Comparison of ENCODE assay signal across 20 cellular contexts in the genomic region with DNA sequence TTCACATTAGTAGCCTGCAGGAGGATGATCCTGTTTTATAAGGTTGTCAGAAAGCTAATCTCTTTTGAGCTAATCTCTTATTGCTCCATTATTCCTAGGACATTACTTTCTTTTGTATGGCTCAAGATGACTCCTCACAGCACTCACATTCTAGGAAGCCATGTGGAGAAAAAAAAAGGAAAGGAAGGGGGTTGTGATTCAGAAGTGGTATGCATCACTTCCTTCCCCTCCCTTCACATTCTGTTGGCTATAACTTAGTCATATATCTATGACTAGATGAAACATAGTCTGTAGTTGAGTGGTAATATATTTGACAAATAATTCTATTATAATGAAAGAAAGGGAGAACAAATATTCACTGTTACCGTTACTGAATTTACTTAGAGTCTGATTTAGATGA.
DNase-seq lines count a peak whose midpoint lies in the region; ATAC-seq, FAIRE-seq and TF ChIP-seq lines count a peak whose summit lies in the region.
"Had no signal": no experiment of that assay in that cellular context is flagged by ENCODE, and none has a peak within 500 bp of the region (broad histone marks: within the 10 kb centered on the region; RNA-seq: fewer than 3 reads in every experiment).

No MANE protein-coding gene starts in this region.

- no peaks in the 10 kb centered on the region for H3K27me3 ChIP-seq in breast epithelium
- no peaks in the 10 kb centered on the region for H3K27me3 ChIP-seq in SJSA1 (replicated peaks)
- H3K27me3 ChIP-seq: ovary, upper lobe of right lung had no signal

- ATAC-seq in GM21529 (IDR thresholded peaks at IDR 0.05; ENCODE audit: unreplicated experiment) = no peak
- no peak for ATAC-seq in activated CD8-positive, alpha-beta T cell treated with anti-CD3 and anti-CD28 coated beads for 36 hours
- ATAC-seq: activated T-cell treated with anti-CD3 and anti-CD28 coated beads, Interleukin-2, amount 50 U/mL, for 4 hours; effector memory CD8-positive, alpha-beta T cell; HCT116; upper lobe of right lung had no signal

- no peak overlapping the region for H3K27ac ChIP-seq in breast epithelium
- peak overlapping the region; percentile 28 for H3K27ac ChIP-seq in SJSA1
- H3K27ac ChIP-seq: ovary, upper lobe of right lung had no signal

- no peak for FAIRE-seq in urothelium cell line (lab: Jason Lieb, UNC)
- FAIRE-seq: A204.1, GM12892 had no signal

- peak; percentile 67 for DNase-seq in MCF 10A (ENCODE audit: unreplicated experiment)
- DNase-seq in breast epithelium (ENCODE audit: low spot score in 2 of 2) = no peak
- peak in 1 of 2 experiments; percentile 56 for DNase-seq in SJSA1 (ENCODE audit: low read depth in 1 of 2, low spot score in 2 of 2)
- DNase-seq in fibroblast of pulmonary artery (ENCODE audit: low read depth) = peak; percentile 77
- DNase-seq in urothelium cell line (ENCODE audit: low spot score) = peak; percentile 14
- no peak for DNase-seq in activated CD8-positive, alpha-beta T cell treated with anti-CD3 and anti-CD28 coated beads for 36 hours
- no peak for DNase-seq in HK-2 (ENCODE audit: unreplicated experiment)
- DNase-seq: activated CD4-positive, CD25-positive, alpha-beta regulatory T cell; activated T-cell treated with anti-CD3 and anti-CD28 coated beads, Interleukin-2, amount 50 U/mL, for 4 hours; anterior cingulate cortex; effector memory CD8-positive, alpha-beta T cell; hypothalamus; mesendoderm; NCI-H69; ovary; upper lobe of right lung had no signal

- H3K4me1 ChIP-seq in breast epithelium = no peaks in the 10 kb centered on the region
- H3K4me1 ChIP-seq in SJSA1 (replicated peaks) = peaks cover 4% of the 10 kb centered on the region; the same call in 1 of the 2 replicates
- H3K4me1 ChIP-seq: upper lobe of right lung had no signal

- no TSS peak for BruUV-seq in MCF 10A (replicated peaks; lab: Mats Ljungman, UMichigan)

- peaks cover 15% of the 10 kb centered on the region for H3K9me3 Mint-ChIP-seq in MCF 10A (ENCODE audit: unreplicated experiment)
- H3K9me3 Mint-ChIP-seq in activated CD8-positive, alpha-beta T cell treated with anti-CD3 and anti-CD28 coated beads for 36 hours = peaks cover 7% of the 10 kb centered on the region

- peaks cover 19% of the 10 kb centered on the region for H3K4me1 Mint-ChIP-seq in MCF 10A (ENCODE audit: insufficient read depth, unreplicated experiment)
- no peaks in the 10 kb centered on the region for H3K4me1 Mint-ChIP-seq in activated CD8-positive, alpha-beta T cell treated with anti-CD3 and anti-CD28 coated beads for 36 hours (ENCODE audit: low read depth)

- intact Hi-C loops in MCF 10A (cut with micrococcal nuclease) = no loop called here
- intact Hi-C loops in breast epithelium (cut with DNase I; ENCODE audit: low total_unique reads) = no loop called here
- intact Hi-C loops in activated CD8-positive, alpha-beta T cell treated with anti-CD3 and anti-CD28 coated beads for 36 hours (cut with micrococcal nuclease) = no loop called here

- no peak overlapping the region for H3K4me3 ChIP-seq in breast epithelium
- no peak overlapping the region for H3K4me3 ChIP-seq in SJSA1
- H3K4me3 ChIP-seq in fibroblast of pulmonary artery (replicated peaks; ENCODE audit: low read depth, low read length) = no peak overlapping the region
- H3K4me3 ChIP-seq: ovary, upper lobe of right lung had no signal

- no peak overlapping the region for H3K4me3 Mint-ChIP-seq in MCF 10A (ENCODE audit: unreplicated experiment)
- no peak overlapping the region for H3K4me3 Mint-ChIP-seq in activated CD8-positive, alpha-beta T cell treated with anti-CD3 and anti-CD28 coated beads for 36 hours
- H3K4me3 Mint-ChIP-seq: activated T-cell treated with anti-CD3 and anti-CD28 coated beads, Interleukin-2, amount 50 U/mL, for 4 hours; effector memory CD8-positive, alpha-beta T cell had no signal

- no peak overlapping the region for H3K27ac Mint-ChIP-seq in MCF 10A (ENCODE audit: low read depth, unreplicated experiment)
- no peak overlapping the region for H3K27ac Mint-ChIP-seq in activated CD8-positive, alpha-beta T cell treated with anti-CD3 and anti-CD28 coated beads for 36 hours
- H3K27ac Mint-ChIP-seq: effector memory CD8-positive, alpha-beta T cell had no signal

- CTCF ChIA-PET in MCF 10A (lab: Yijun Ruan, JAX) = no interaction called here
- CTCF ChIA-PET in activated CD8-positive, alpha-beta T cell treated with anti-CD3 and anti-CD28 coated beads for 36 hours (lab: Charles Lee) = no interaction called here

- no peaks in the 10 kb centered on the region for H3K27me3 Mint-ChIP-seq in MCF 10A (ENCODE audit: insufficient read depth, unreplicated experiment)
- no peaks in the 10 kb centered on the region for H3K27me3 Mint-ChIP-seq in activated CD8-positive, alpha-beta T cell treated with anti-CD3 and anti-CD28 coated beads for 36 hours
- H3K27me3 Mint-ChIP-seq: effector memory CD8-positive, alpha-beta T cell had no signal

- H3K36me3 Mint-ChIP-seq in MCF 10A (ENCODE audit: insufficient read depth, unreplicated experiment) = no peaks in the 10 kb centered on the region
- no peaks in the 10 kb centered on the region for H3K36me3 Mint-ChIP-seq in activated CD8-positive, alpha-beta T cell treated with anti-CD3 and anti-CD28 coated beads for 36 hours (ENCODE audit: low read depth)

- POLR2A ChIA-PET in MCF 10A (lab: Yijun Ruan, JAX) = no interaction called here
- POLR2A ChIA-PET in activated CD8-positive, alpha-beta T cell treated with anti-CD3 and anti-CD28 coated beads for 36 hours (lab: Charles Lee) = no interaction called here

- H3K36me3 ChIP-seq in breast epithelium (no peaks in the 10 kb centered on the region), SJSA1 (no peaks in the 10 kb centered on the region)
- H3K36me3 ChIP-seq: ovary, upper lobe of right lung had no signal

- no peaks in the 10 kb centered on the region for H3K9me3 ChIP-seq in breast epithelium
- no peaks in the 10 kb centered on the region for H3K9me3 ChIP-seq in SJSA1 (replicated peaks)
- H3K9me3 ChIP-seq: ovary, upper lobe of right lung had no signal

- no peak for TF ChIP-seq POLR2A in breast epithelium (IDR thresholded peaks at IDR 0.05)

- TF ChIP-seq CTCF in MCF 10A (IDR thresholded peaks at IDR 0.05; ENCODE audit: unreplicated experiment) (no peak), breast epithelium (IDR thresholded peaks at IDR 0.05) (no peak), fibroblast of pulmonary artery (IDR thresholded peaks at IDR 0.05; ENCODE audit: low read length, missing control alignments) (no peak)
- TF ChIP-seq CTCF in activated CD8-positive, alpha-beta T cell treated with anti-CD3 and anti-CD28 coated beads for 36 hours (IDR thresholded peaks at IDR 0.05) = no peak

Comparison
In these comparisons a context has a peak if more than half of its experiments do, and no peak if none do; other contexts are left out.
1. DNase-seq: peak in MCF 10A (single experiment), fibroblast of pulmonary artery (single experiment) and urothelium cell line (single experiment); none in breast epithelium (0 of 2), activated CD8-positive, alpha-beta T cell treated with anti-CD3 and anti-CD28 coated beads for 36 hours (single experiment) and HK-2 (single experiment).